ENCODE assay signal across 27 cellular contexts in genomic region chr21:26591543-26591942, GRCh38. TPM values are rescaled to one million over a fixed set of nuclear protein-coding genes. Genes with fewer than 3 reads are reported as not detected.
DNase-seq lines count a peak whose midpoint lies in the region; ATAC-seq, FAIRE-seq and TF ChIP-seq lines count a peak whose summit lies in the region.
"Had no signal": no experiment of that assay in that cellular context is flagged by ENCODE, and none has a peak within 500 bp of the region (broad histone marks: within the 10 kb centered on the region; RNA-seq: fewer than 3 reads in every experiment).

No MANE protein-coding gene starts in this region.

- peak; percentile 66 for ATAC-seq in foreskin keratinocyte
- ATAC-seq: GM12878 had no signal

- H3K4me3 ChIP-seq in bronchial epithelial cell (ENCODE audit: low read depth, low read length): no peak overlapping the region
- H3K4me3 ChIP-seq in epithelial cell of esophagus (ENCODE audit: low read length): no peak overlapping the region
- H3K4me3 ChIP-seq: BLaER1, GM12878 had no signal

- FAIRE-seq in bronchial epithelial cell (lab: Jason Lieb, UNC) (no peak), GM12891 (lab: Jason Lieb, UNC) (no peak), RCC 7860 (lab: Jason Lieb, UNC) (no peak)
- FAIRE-seq: A204.1, GM12878, GM19239 had no signal

- peak; percentile 12 for DNase-seq in bronchial epithelial cell (ENCODE audit: low read depth)
- peak; percentile 25 for DNase-seq in epithelial cell of esophagus (ENCODE audit: low read depth)
- peak; percentile 44 to 58 for DNase-seq in foreskin keratinocyte
- DNase-seq in GM12891 (ENCODE audit: insufficient read length, low spot score): no peak
- no peak for DNase-seq in RCC 7860 (ENCODE audit: low spot score)
- no peak for DNase-seq in NCI-H2029 (lab: John Stamatoyannopoulos, UW)
- DNase-seq: 8988T; ACHN; BE2C; C1 segment of cervical spinal cord; CD4-positive, alpha-beta memory T cell; CD4-positive, CD25-positive, alpha-beta regulatory T cell; CD8-positive, alpha-beta memory T cell; COR-L47; DMS 273 treated with DMSO at 0.1 percent for 48 hours; DMS153; DMS53; DMS79; DND-41; EL; GDM1 had no signal

- TF ChIP-seq CTCF in bronchial epithelial cell (IDR thresholded peaks at IDR 0.05; ENCODE audit: insufficient read depth, low read length, severe bottlenecking) (no peak), epithelial cell of esophagus (IDR thresholded peaks at IDR 0.05; ENCODE audit: insufficient read depth, low read depth, low read length, missing control alignments) (no peak), foreskin keratinocyte (conservative IDR thresholded peaks at IDR 0.05) (no peak)

- H3K4me1 ChIP-seq in foreskin keratinocyte: peaks cover 9% of the 10 kb centered on the region
- H3K4me1 ChIP-seq: BLaER1 had no signal

- no peaks in the 10 kb centered on the region for H3K27me3 ChIP-seq in bronchial epithelial cell (ENCODE audit: control insufficient read depth, insufficient read depth, low read length)
- no peaks in the 10 kb centered on the region for H3K27me3 ChIP-seq in foreskin keratinocyte
- H3K27me3 ChIP-seq: BE2C, BLaER1 had no signal

- TF ChIP-seq POLR2A in GM12891 (IDR thresholded peaks at IDR 0.05; ENCODE audit: low read depth, low read length): no peak

- no peak overlapping the region for H3K27ac ChIP-seq in foreskin keratinocyte
- H3K27ac ChIP-seq: BLaER1 had no signal

- H3K36me3 ChIP-seq in bronchial epithelial cell (ENCODE audit: control insufficient read depth, insufficient read depth, low read length): no peaks in the 10 kb centered on the region
- H3K36me3 ChIP-seq: BE2C, BLaER1 had no signal

TF ChIP-seq in GM12891, 5 proteins besides CTCF, POLR2A, EP300 and RAD21:
- TF ChIP-seq POLR2AphosphoS5 (IDR thresholded peaks at IDR 0.05; ENCODE audit: low read depth, low read length) (no peak), POU2F2 (IDR thresholded peaks at IDR 0.05; ENCODE audit: low read depth, low read length) (no peak), TAF1 (IDR thresholded peaks at IDR 0.05; ENCODE audit: low read depth, low read length) (no peak), SPI1 (IDR thresholded peaks at IDR 0.05; ENCODE audit: low read depth, low read length) (no peak), PAX5 (IDR thresholded peaks at IDR 0.05; ENCODE audit: insufficient read depth, low read length, severe bottlenecking) (no peak)

RNA-seq across cellular contexts. Expression of gene CYYR1, which starts 18.5 kb away (rescaled TPM):
- total RNA-seq in bronchial epithelial cell (0.38 and 1.1 TPM in 2 replicates), foreskin keratinocyte (3.5 and 6.1 TPM in 2 replicates)
- polyA plus RNA-seq in foreskin keratinocyte: 1.7 and 3.4 TPM in 2 replicates
- polyA plus RNA-seq in GM12891 (2012; ENCODE audit: low read depth, missing spikeins): not detected
- total RNA-seq: CD4-positive, alpha-beta memory T cell; CD4-positive, CD25-positive, alpha-beta regulatory T cell; CD8-positive, alpha-beta memory T cell; G401 had no signal
- polyA plus RNA-seq: AG04450; CD4-positive, alpha-beta memory T cell; CD4-positive, CD25-positive, alpha-beta regulatory T cell; CD8-positive, alpha-beta memory T cell had no signal

Comparison
In these comparisons a context has a peak if more than half of its experiments do, and no peak if none do; other contexts are left out.
1. DNase-seq: peak in bronchial epithelial cell (single experiment), epithelial cell of esophagus (single experiment) and foreskin keratinocyte (2 of 2); none in GM12891 (single experiment), RCC 7860 (single experiment) and NCI-H2029 (single experiment).